ENCODE assay signal across 1 cellular context in the genomic region with DNA sequence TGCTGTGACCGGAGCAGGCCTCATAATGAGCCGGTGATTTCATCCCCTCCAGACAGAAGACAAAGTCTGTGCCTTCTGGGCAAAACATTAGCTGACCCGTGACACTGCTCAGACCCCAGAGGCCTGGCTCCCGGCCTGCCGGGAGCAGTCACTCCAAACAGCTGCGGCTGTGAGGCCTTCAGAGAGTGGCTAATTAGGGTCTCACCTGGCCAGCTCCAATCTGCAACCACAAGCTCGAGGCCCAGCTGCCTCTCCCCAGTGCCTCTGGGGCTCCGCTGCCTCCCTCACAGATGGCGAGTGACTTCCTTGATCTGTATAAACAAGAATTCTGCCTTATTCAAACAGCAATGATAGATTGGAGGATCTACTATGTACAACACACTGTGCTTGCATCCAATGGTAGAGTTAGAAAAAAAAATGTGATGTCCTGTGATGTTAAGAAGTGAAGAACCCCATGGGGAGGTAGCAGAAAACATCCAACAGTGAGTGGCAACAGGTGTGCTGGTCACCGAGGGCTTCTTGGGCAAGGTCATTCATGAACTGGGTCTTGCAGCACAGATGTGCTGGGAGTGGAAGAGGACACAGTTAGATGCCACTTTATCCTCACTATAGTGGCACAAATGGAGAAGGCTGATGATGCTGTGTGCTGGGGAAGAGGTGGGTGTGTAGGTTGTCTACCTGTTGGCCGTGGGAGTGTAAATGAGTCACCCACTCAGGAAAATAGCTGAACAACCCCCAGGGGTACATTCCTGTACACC.
TF ChIP-seq lines count a peak whose summit lies in the region.

No MANE protein-coding gene starts in this region.

TF ChIP-seq in H1, 55 proteins besides CTCF, POLR2A, EP300 and RAD21:
- no peak for TF ChIP-seq TBP (IDR thresholded peaks at IDR 0.05; ENCODE audit: low read depth, low read length)
- TF ChIP-seq GTF2F1 (IDR thresholded peaks at IDR 0.05; ENCODE audit: borderline replicate concordance, low read depth, low read length), result no peak
- no peak for TF ChIP-seq SUZ12 (IDR thresholded peaks at IDR 0.05; ENCODE audit: low read length)
- TF ChIP-seq FOSL1 (IDR thresholded peaks at IDR 0.05; ENCODE audit: insufficient read depth, low read depth, low read length), result no peak
- no peak for TF ChIP-seq RXRA (IDR thresholded peaks at IDR 0.05; ENCODE audit: insufficient read depth, low read depth, low read length)
- TF ChIP-seq PHF8 (conservative IDR thresholded peaks at IDR 0.05; ENCODE audit: low read depth, low read length), result no peak
- TF ChIP-seq HDAC2 (IDR thresholded peaks at IDR 0.05; ENCODE audit: borderline replicate concordance in 1 of 2, low read depth in 2 of 2, low read length in 2 of 2), result no peak
- TF ChIP-seq CHD2 (IDR thresholded peaks at IDR 0.05; ENCODE audit: low read length), result no peak
- no peak for TF ChIP-seq BRCA1 (IDR thresholded peaks at IDR 0.05; ENCODE audit: low read depth, low read length)
- TF ChIP-seq KDM5A (IDR thresholded peaks at IDR 0.05; ENCODE audit: low read length), result no peak
- no peak for TF ChIP-seq BACH1 (IDR thresholded peaks at IDR 0.05; ENCODE audit: low read length)
- TF ChIP-seq SIN3A (conservative IDR thresholded peaks at IDR 0.05 in 1 of 2, IDR thresholded peaks at IDR 0.05 in 1 of 2; ENCODE audit: low read depth in 1 of 2, low read length in 2 of 2), result no peak
- no peak for TF ChIP-seq RBBP5 (IDR thresholded peaks at IDR 0.05; ENCODE audit: borderline replicate concordance, low read depth, low read length)
- no peak for TF ChIP-seq ZNF274 (IDR thresholded peaks at IDR 0.05; ENCODE audit: borderline replicate concordance, extremely low read depth, low read length)
